9 cellular contexts compared by ENCODE assay signal in genomic region chr4:23728393-23728792, GRCh38.
DNase-seq lines count a peak whose midpoint lies in the region; ATAC-seq and TF ChIP-seq lines count a peak whose summit lies in the region.
"Had no signal": no experiment of that assay in that cellular context is flagged by ENCODE, and none has a peak within 500 bp of the region (broad histone marks: within the 10 kb centered on the region; RNA-seq: fewer than 3 reads in every experiment).

No MANE protein-coding gene starts in this region.

- H3K9me3 Mint-ChIP-seq in activated CD8-positive, alpha-beta T cell treated with anti-CD3 and anti-CD28 coated beads for 36 hours: peaks cover 1% of the 10 kb centered on the region
- H3K9me3 Mint-ChIP-seq: nephron had no signal

- DNase-seq in AG20443 (ENCODE audit: low spot score) (peak; percentile 83), M059J (ENCODE audit: low read depth) (peak; percentile 99), epidermal melanocyte (ENCODE audit: insufficient read length, low spot score) (peak; percentile 50), middle frontal gyrus (ENCODE audit: extremely low spot score, low spot score) (peak; percentile 29), NCI-H526 (lab: John Stamatoyannopoulos, UW) (no peak)
- no peak for DNase-seq in activated naive CD4-positive, alpha-beta T cell treated with Interleukin-2 at 50 U/mL for 16 hours
- no peak for DNase-seq in activated CD8-positive, alpha-beta T cell treated with anti-CD3 and anti-CD28 coated beads for 36 hours
- no peak for DNase-seq in stimulated activated naive CD4-positive, alpha-beta T cell treated with Interleukin-2 at 50 U/mL for 16 hours (lab: John Stamatoyannopoulos, UW)

- no peak for ATAC-seq in activated CD8-positive, alpha-beta T cell treated with anti-CD3 and anti-CD28 coated beads for 36 hours

- H3K27me3 Mint-ChIP-seq in activated CD8-positive, alpha-beta T cell treated with anti-CD3 and anti-CD28 coated beads for 36 hours: no peaks in the 10 kb centered on the region

- H3K4me3 Mint-ChIP-seq in activated CD8-positive, alpha-beta T cell treated with anti-CD3 and anti-CD28 coated beads for 36 hours: no peak overlapping the region
- H3K4me3 Mint-ChIP-seq: nephron had no signal

- no peak overlapping the region for H3K27ac Mint-ChIP-seq in activated CD8-positive, alpha-beta T cell treated with anti-CD3 and anti-CD28 coated beads for 36 hours
- H3K27ac Mint-ChIP-seq: nephron had no signal

- H3K4me1 Mint-ChIP-seq in activated CD8-positive, alpha-beta T cell treated with anti-CD3 and anti-CD28 coated beads for 36 hours (ENCODE audit: low read depth): no peaks in the 10 kb centered on the region
- H3K4me1 Mint-ChIP-seq: nephron had no signal

- CTCF ChIA-PET in activated CD8-positive, alpha-beta T cell treated with anti-CD3 and anti-CD28 coated beads for 36 hours (lab: Charles Lee): no interaction called here

- no peaks in the 10 kb centered on the region for H3K36me3 Mint-ChIP-seq in activated CD8-positive, alpha-beta T cell treated with anti-CD3 and anti-CD28 coated beads for 36 hours (ENCODE audit: low read depth)

- intact Hi-C loops in activated CD8-positive, alpha-beta T cell treated with anti-CD3 and anti-CD28 coated beads for 36 hours (cut with micrococcal nuclease): no loop called here

- POLR2A ChIA-PET in activated CD8-positive, alpha-beta T cell treated with anti-CD3 and anti-CD28 coated beads for 36 hours (lab: Charles Lee): no interaction called here

- no peak for TF ChIP-seq CTCF in activated CD8-positive, alpha-beta T cell treated with anti-CD3 and anti-CD28 coated beads for 36 hours (IDR thresholded peaks at IDR 0.05)

Comparison
In these comparisons a context has a peak if more than half of its experiments do, and no peak if none do; other contexts are left out.
1. DNase-seq: peak in AG20443 (single experiment), M059J (single experiment), epidermal melanocyte (single experiment) and middle frontal gyrus (single experiment); none in activated naive CD4-positive, alpha-beta T cell treated with Interleukin-2 at 50 U/mL for 16 hours (single experiment), activated CD8-positive, alpha-beta T cell treated with anti-CD3 and anti-CD28 coated beads for 36 hours (single experiment), NCI-H526 (0 of 2) and stimulated activated naive CD4-positive, alpha-beta T cell treated with Interleukin-2 at 50 U/mL for 16 hours (single experiment).